Comparison of ENCODE assay signal across 9 cellular contexts in the genomic region with DNA sequence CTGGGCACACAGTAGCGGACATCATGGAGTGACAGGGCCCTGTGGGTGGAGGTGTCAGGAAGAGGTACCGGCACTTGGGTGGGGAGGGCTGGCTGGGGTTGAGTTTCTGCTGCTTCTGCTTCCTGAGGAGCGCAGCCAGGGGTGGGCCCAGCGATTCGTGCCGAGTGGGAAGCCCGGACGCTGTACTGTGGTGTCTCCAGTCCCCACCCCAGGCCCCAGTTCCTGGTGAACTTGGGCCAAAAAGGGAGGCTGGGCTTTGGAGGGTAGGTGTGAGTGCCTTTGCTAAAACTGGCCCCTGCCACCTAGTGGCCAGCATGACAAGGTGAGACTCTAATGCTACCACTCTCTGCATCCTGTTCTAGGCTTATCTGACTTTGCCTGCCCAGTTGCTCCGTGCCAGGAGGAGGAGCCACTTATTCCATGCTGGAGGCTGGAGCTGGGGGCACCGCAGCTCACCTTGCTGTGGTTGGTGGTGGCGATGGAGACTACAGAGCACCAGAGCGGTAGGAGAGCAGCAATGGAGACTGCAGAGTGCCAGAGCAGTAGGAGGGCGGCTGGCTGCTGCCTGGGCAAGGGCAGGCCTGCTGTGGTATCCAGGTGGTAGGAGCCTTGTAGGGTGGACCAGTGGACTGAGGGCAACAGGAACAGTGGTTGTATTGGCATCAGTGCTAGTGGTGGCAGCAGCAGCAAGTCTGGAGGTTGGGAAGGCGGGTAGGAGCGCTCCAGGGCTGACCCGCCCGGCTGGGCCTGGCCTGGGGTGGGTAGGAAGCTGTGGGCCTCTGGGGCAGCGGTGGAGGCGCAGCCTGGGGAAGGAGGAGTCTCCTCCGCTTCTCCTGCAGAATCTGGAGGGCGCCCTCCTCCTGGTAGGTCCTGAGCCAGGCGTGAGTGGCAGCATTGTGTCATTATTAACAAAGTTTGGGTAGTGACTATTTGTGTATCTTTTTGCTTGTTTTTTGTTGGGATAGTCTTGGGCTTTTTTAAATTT. TPM values are rescaled to one million over a fixed set of nuclear protein-coding genes. Genes with fewer than 3 reads are reported as not detected.
A peak's percentile ranks its signal among the peaks of the same experiment; 100 is the strongest.
DNase-seq lines count a peak whose midpoint lies in the region; ATAC-seq and FAIRE-seq lines count a peak whose summit lies in the region.
"Had no signal": no experiment of that assay in that cellular context is flagged by ENCODE, and none has a peak within 500 bp of the region (broad histone marks: within the 10 kb centered on the region; RNA-seq: fewer than 3 reads in every experiment).

No MANE protein-coding gene starts in this region.

- H3K36me3 Mint-ChIP-seq in activated T-helper 1 cell treated with anti-CD3 and anti-CD28 coated beads, Interleukin-12 subunit alpha, Interleukin-12 subunit beta, Interleukin-2, Interleukin-4 antibody, amounts not matched to agents 30 ng/mL and 10 ng/mL and 1 ng/mL, durations not matched to agents 14 hours and 24 hours and 36 hours (ENCODE audit: low read depth): no peaks in the 10 kb centered on the region
- H3K36me3 Mint-ChIP-seq: activated naive CD4-positive, alpha-beta T cell treated with anti-CD3 and anti-CD28 coated beads, Interleukin-2, amount 50 U/mL, for 24 hours had no signal

- no peaks in the 10 kb centered on the region for H3K9me3 Mint-ChIP-seq in activated T-helper 1 cell treated with anti-CD3 and anti-CD28 coated beads, Interleukin-12 subunit alpha, Interleukin-12 subunit beta, Interleukin-2, Interleukin-4 antibody, amounts not matched to agents 30 ng/mL and 10 ng/mL and 1 ng/mL, durations not matched to agents 14 hours and 24 hours and 36 hours
- H3K9me3 Mint-ChIP-seq: activated naive CD4-positive, alpha-beta T cell treated with anti-CD3 and anti-CD28 coated beads, Interleukin-2, amount 50 U/mL, for 24 hours had no signal

- peak; percentile 84 for FAIRE-seq in urothelium cell line (lab: Jason Lieb, UNC)

- no peak overlapping the region for H3K4me3 Mint-ChIP-seq in activated T-helper 1 cell treated with anti-CD3 and anti-CD28 coated beads, Interleukin-12 subunit alpha, Interleukin-12 subunit beta, Interleukin-2, Interleukin-4 antibody, amounts not matched to agents 30 ng/mL and 10 ng/mL and 1 ng/mL, durations not matched to agents 14 hours and 24 hours and 36 hours
- H3K4me3 Mint-ChIP-seq: activated naive CD4-positive, alpha-beta T cell treated with anti-CD3 and anti-CD28 coated beads, Interleukin-2, amount 50 U/mL, for 24 hours had no signal

- H3K4me1 Mint-ChIP-seq in activated T-helper 1 cell treated with anti-CD3 and anti-CD28 coated beads, Interleukin-12 subunit alpha, Interleukin-12 subunit beta, Interleukin-2, Interleukin-4 antibody, amounts not matched to agents 30 ng/mL and 10 ng/mL and 1 ng/mL, durations not matched to agents 14 hours and 24 hours and 36 hours (ENCODE audit: low read depth): peaks cover 28% of the 10 kb centered on the region

- DNase-seq in cardiac septum (ENCODE audit: low spot score): peak; percentile 64
- DNase-seq in Right ventricle myocardium inferior (ENCODE audit: missing footprints): no peak
- DNase-seq in NCI-H2227 treated with DMSO at 0.1 percent for 48 hours (lab: John Stamatoyannopoulos, UW): peak; percentile 5
- DNase-seq in activated T-helper 1 cell treated with anti-CD3 and anti-CD28 coated beads, Interleukin-12 subunit alpha, Interleukin-12 subunit beta, Interleukin-2, Interleukin-4 antibody, amounts not matched to agents 30 ng/mL and 10 ng/mL and 1 ng/mL, durations not matched to agents 14 hours and 24 hours and 36 hours (ENCODE audit: low spot score): peak; percentile 30
- peak; percentile 53 for DNase-seq in iPS DF 4.7 (ENCODE audit: extremely low read depth, low spot score)
- DNase-seq in urothelium cell line (ENCODE audit: low spot score): peak; percentile 48
- DNase-seq in HPDE6-E6E7 (ENCODE audit: extremely low spot score): no peak

- H3K27ac Mint-ChIP-seq in activated T-helper 1 cell treated with anti-CD3 and anti-CD28 coated beads, Interleukin-12 subunit alpha, Interleukin-12 subunit beta, Interleukin-2, Interleukin-4 antibody, amounts not matched to agents 30 ng/mL and 10 ng/mL and 1 ng/mL, durations not matched to agents 14 hours and 24 hours and 36 hours: no peak overlapping the region
- H3K27ac Mint-ChIP-seq: activated naive CD4-positive, alpha-beta T cell treated with anti-CD3 and anti-CD28 coated beads, Interleukin-2, amount 50 U/mL, for 24 hours had no signal

- no peak for ATAC-seq in Right ventricle myocardium inferior
- ATAC-seq in GM18867 (IDR thresholded peaks at IDR 0.05; ENCODE audit: unreplicated experiment): no peak

- intact Hi-C loops in cardiac septum (cut with DNase I): no loop called here
- intact Hi-C loops in Right ventricle myocardium inferior (cut with DNase I): loop anchor here (5.0 kb wide), 1 partner anchor 230 kb away; no protein-coding TSS in a partner anchor
- intact Hi-C loops in activated T-helper 1 cell treated with anti-CD3 and anti-CD28 coated beads, Interleukin-12 subunit alpha, Interleukin-12 subunit beta, Interleukin-2, Interleukin-4 antibody, amounts not matched to agents 30 ng/mL and 10 ng/mL and 1 ng/mL, durations not matched to agents 14 hours and 24 hours and 36 hours (cut with micrococcal nuclease): loop anchor here (1.0 to 10.0 kb wide), 4 partner anchors 65 to 268 kb away; a partner anchor contains a TSS

- H3K27me3 Mint-ChIP-seq in activated T-helper 1 cell treated with anti-CD3 and anti-CD28 coated beads, Interleukin-12 subunit alpha, Interleukin-12 subunit beta, Interleukin-2, Interleukin-4 antibody, amounts not matched to agents 30 ng/mL and 10 ng/mL and 1 ng/mL, durations not matched to agents 14 hours and 24 hours and 36 hours (ENCODE audit: insufficient read depth): peaks cover 15% of the 10 kb centered on the region

RNA-seq across cellular contexts. Expression of a gene that starts 2.2 kb away (rescaled TPM):
- total RNA-seq in cardiac septum: not detected
- total RNA-seq in Right ventricle myocardium inferior: not detected
- total RNA-seq in activated T-helper 1 cell treated with anti-CD3 and anti-CD28 coated beads, Interleukin-12 subunit alpha, Interleukin-12 subunit beta, Interleukin-2, Interleukin-4 antibody, amounts not matched to agents 30 ng/mL and 10 ng/mL and 1 ng/mL, durations not matched to agents 14 hours and 24 hours and 36 hours: 0.26 and 0.42 TPM in 2 replicates

RNA-seq across cellular contexts. Expression of a gene that starts 48.0 kb away (rescaled TPM):
- total RNA-seq in cardiac septum (not detected), Right ventricle myocardium inferior (not detected)
- total RNA-seq in activated T-helper 1 cell treated with anti-CD3 and anti-CD28 coated beads, Interleukin-12 subunit alpha, Interleukin-12 subunit beta, Interleukin-2, Interleukin-4 antibody, amounts not matched to agents 30 ng/mL and 10 ng/mL and 1 ng/mL, durations not matched to agents 14 hours and 24 hours and 36 hours: not detected in 2 replicates

RNA-seq across cellular contexts. Expression of a gene that starts 48.1 kb away (rescaled TPM):
- total RNA-seq in cardiac septum (0.19 TPM), Right ventricle myocardium inferior (not detected)
- not detected in 2 replicates for total RNA-seq in activated T-helper 1 cell treated with anti-CD3 and anti-CD28 coated beads, Interleukin-12 subunit alpha, Interleukin-12 subunit beta, Interleukin-2, Interleukin-4 antibody, amounts not matched to agents 30 ng/mL and 10 ng/mL and 1 ng/mL, durations not matched to agents 14 hours and 24 hours and 36 hours

Comparison
In these comparisons a context has a peak if more than half of its experiments do, and no peak if none do; other contexts are left out.
1. DNase-seq: peak in cardiac septum (single experiment), NCI-H2227 treated with DMSO at 0.1 percent for 48 hours (single experiment), activated T-helper 1 cell treated with anti-CD3 and anti-CD28 coated beads, Interleukin-12 subunit alpha, Interleukin-12 subunit beta, Interleukin-2, Interleukin-4 antibody, amounts not matched to agents 30 ng/mL and 10 ng/mL and 1 ng/mL, durations not matched to agents 14 hours and 24 hours and 36 hours (single experiment), iPS DF 4.7 (single experiment) and urothelium cell line (single experiment); none in Right ventricle myocardium inferior (single experiment) and HPDE6-E6E7 (single experiment).